ENCODE assay signal across 8 cellular contexts in the genomic region with DNA sequence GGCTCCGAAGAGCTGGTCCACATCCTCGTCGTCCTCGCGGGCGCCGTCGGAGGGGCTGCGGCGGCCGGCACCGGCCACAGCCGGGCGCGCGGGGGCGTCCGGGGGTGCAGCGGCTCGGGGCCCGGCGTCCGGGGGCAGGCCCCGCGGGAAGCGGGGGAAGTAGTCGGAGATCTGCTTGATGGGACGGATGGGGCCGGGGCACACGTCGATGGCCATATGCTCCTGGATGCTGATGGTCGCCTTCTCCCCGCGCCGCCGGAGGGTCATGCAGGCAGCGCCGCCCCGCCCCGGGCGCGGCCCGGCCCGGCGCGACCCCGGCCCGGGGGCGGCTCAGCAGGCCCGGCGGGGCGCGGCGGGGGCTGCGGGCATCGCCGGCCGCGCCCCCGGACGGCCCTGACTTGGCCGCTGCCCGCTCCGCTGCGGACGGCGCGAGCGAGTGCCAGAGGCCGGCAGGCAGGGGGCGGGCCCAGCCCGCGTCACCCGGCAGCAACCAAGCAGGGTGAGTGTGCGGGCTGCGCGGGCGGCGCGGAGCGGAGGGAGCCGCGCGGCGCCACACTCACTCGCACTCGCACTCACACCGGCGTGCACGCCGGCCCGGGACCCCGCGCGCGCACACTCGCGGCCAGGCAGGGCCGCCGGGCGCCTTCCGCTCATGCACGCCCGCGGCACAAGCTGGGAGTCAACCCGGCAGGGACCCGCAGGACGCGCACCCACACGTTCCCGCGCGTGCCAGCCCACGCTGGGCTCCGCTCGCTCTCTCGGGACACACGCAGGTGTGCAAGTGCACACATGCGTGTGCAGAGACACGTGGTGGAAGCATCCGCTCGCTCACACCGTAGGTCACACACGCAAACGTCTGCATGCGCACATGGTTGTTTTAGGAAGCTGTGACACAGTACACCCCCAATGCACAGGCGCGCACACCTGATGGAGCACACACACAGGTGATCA. TPM values are rescaled to one million over a fixed set of nuclear protein-coding genes. Genes with fewer than 3 reads are reported as not detected.
A peak's percentile ranks its signal among the peaks of the same experiment; 100 is the strongest.
DNase-seq lines count a peak whose midpoint lies in the region; ATAC-seq lines count a peak whose summit lies in the region.

TSS of gene DOC2B (minus strand) at position 438 of the 951 bp plus-strand sequence. CDS start at position 267, 171 bp downstream.

- no peaks in the 10 kb centered on the region for H3K9me3 Mint-ChIP-seq in IgD-negative memory B cell
- H3K9me3 Mint-ChIP-seq in stimulated activated memory B cell treated with anti-CD40 and anti-IgM and Interleukin-4, amounts not matched to agents 10 μg/mL and 1 μg/mL and 100 μg/mL, for 72 hours, result no peaks in the 10 kb centered on the region

- peak within 1 kb of the TSS in 1 of 3 donors; percentile 40 for H3K27ac Mint-ChIP-seq in IgD-negative memory B cell
- no peak within 1 kb of the TSS for H3K27ac Mint-ChIP-seq in stimulated activated memory B cell treated with anti-CD40 and anti-IgM and Interleukin-4, amounts not matched to agents 10 μg/mL and 1 μg/mL and 100 μg/mL, for 72 hours

- DNase-seq in ACHN, result peak; percentile 27
- DNase-seq in cerebellum (ENCODE audit: low spot score), result peak; percentile 90
- peak in 1 of 2 donors; percentile 43 for DNase-seq in left colon
- peak; percentile 25 to 44 for DNase-seq in stimulated activated CD4-positive, alpha-beta T cell treated with anti-CD3 and anti-CD28 coated beads, Interleukin-2, amount 100 ng/mL, for 24 hours
- DNase-seq in stimulated activated CD8-positive, alpha-beta memory T cell treated with anti-CD3 and anti-CD28 coated beads, Interleukin-4, amount 100 ng/mL, for 48 hours, result no peak
- DNase-seq in NCI-H1694 treated with DMSO at 0.1 percent for 48 hours (lab: John Stamatoyannopoulos, UW), result no peak

- ATAC-seq in left colon, result peak; percentile 94
- no peak for ATAC-seq in stimulated activated memory B cell treated with anti-CD40 and anti-IgM and Interleukin-4, amounts not matched to agents 10 μg/mL and 1 μg/mL and 100 μg/mL, for 72 hours

- no peaks in the 10 kb centered on the region for H3K36me3 Mint-ChIP-seq in IgD-negative memory B cell
- H3K36me3 Mint-ChIP-seq in stimulated activated memory B cell treated with anti-CD40 and anti-IgM and Interleukin-4, amounts not matched to agents 10 μg/mL and 1 μg/mL and 100 μg/mL, for 72 hours, result no peaks in the 10 kb centered on the region

- in situ Hi-C loops in ACHN (cut with HindIII; ENCODE audit: low pct_ligation_motif_present, low pct_unique_long_range_greater_than_20kb, low sequenced_read_pairs), result no loop called here

- peak within 1 kb of the TSS in 3 of 4 donors; percentile 63 to 80 (median 65) for H3K4me3 Mint-ChIP-seq in IgD-negative memory B cell
- H3K4me3 Mint-ChIP-seq in stimulated activated memory B cell treated with anti-CD40 and anti-IgM and Interleukin-4, amounts not matched to agents 10 μg/mL and 1 μg/mL and 100 μg/mL, for 72 hours, result no peak within 1 kb of the TSS

- intact Hi-C loops in left colon (cut with DNase I, micrococcal nuclease), result no loop called here

- no peaks in the 10 kb centered on the region for H3K4me1 Mint-ChIP-seq in IgD-negative memory B cell
- H3K4me1 Mint-ChIP-seq in stimulated activated memory B cell treated with anti-CD40 and anti-IgM and Interleukin-4, amounts not matched to agents 10 μg/mL and 1 μg/mL and 100 μg/mL, for 72 hours, result no peaks in the 10 kb centered on the region

- H3K27me3 Mint-ChIP-seq in IgD-negative memory B cell, result peaks cover 21% of the 10 kb centered on the region
- H3K27me3 Mint-ChIP-seq in stimulated activated memory B cell treated with anti-CD40 and anti-IgM and Interleukin-4, amounts not matched to agents 10 μg/mL and 1 μg/mL and 100 μg/mL, for 72 hours, result peaks cover 62% of the 10 kb centered on the region

RNA-seq across cellular contexts. Expression of gene DOC2B, which starts in this region (rescaled TPM):
- polyA plus RNA-seq in IgD-negative memory B cell, result not detected
- total RNA-seq in cerebellum, result 32.5 TPM
- total RNA-seq in left colon, result 1 to 10 TPM; 2.0 to 2.2 TPM

Comparison
In these comparisons a context has a peak if more than half of its experiments do, and no peak if none do; other contexts are left out.
1. RNA of gene DOC2B (total RNA-seq): 32.5 TPM in cerebellum (single experiment); 2.0 to 2.2 TPM in left colon; every median in the first group is over 10 times any median in the second.
2. DNase-seq: peak in ACHN (single experiment), cerebellum (single experiment) and stimulated activated CD4-positive, alpha-beta T cell treated with anti-CD3 and anti-CD28 coated beads, Interleukin-2, amount 100 ng/mL, for 24 hours (2 of 2); none in stimulated activated CD8-positive, alpha-beta memory T cell treated with anti-CD3 and anti-CD28 coated beads, Interleukin-4, amount 100 ng/mL, for 48 hours (single experiment) and NCI-H1694 treated with DMSO at 0.1 percent for 48 hours (single experiment).